1 cellular context compared by ENCODE assay signal in genomic region chr11:67197606-67198005, GRCh38.
TF ChIP-seq lines count a peak whose summit lies in the region.

No MANE protein-coding gene starts in this region.

TF ChIP-seq in IMR-90, 13 proteins besides CTCF, POLR2A, EP300 and RAD21 (continued from another document):
- TF ChIP-seq, protein P1, sequence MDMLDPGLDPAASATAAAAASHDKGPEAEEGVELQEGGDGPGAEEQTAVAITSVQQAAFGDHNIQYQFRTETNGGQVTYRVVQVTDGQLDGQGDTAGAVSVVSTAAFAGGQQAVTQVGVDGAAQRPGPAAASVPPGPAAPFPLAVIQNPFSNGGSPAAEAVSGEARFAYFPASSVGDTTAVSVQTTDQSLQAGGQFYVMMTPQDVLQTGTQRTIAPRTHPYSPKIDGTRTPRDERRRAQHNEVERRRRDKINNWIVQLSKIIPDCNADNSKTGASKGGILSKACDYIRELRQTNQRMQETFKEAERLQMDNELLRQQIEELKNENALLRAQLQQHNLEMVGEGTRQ (IDR thresholded peaks at IDR 0.05; ENCODE audit: low read depth, low read length): no peak
- TF ChIP-seq CEBPB (IDR thresholded peaks at IDR 0.05; ENCODE audit: low read depth, low read length) (no peak), SMC3 (IDR thresholded peaks at IDR 0.05; ENCODE audit: low read depth, low read length) (no peak), BHLHE40 (IDR thresholded peaks at IDR 0.05; ENCODE audit: low read depth, low read length) (no peak), MAZ (IDR thresholded peaks at IDR 0.05; ENCODE audit: borderline replicate concordance, low read depth, low read length) (no peak), FOS (IDR thresholded peaks at IDR 0.05; ENCODE audit: low read depth, low read length) (no peak), RCOR1 (IDR thresholded peaks at IDR 0.05; ENCODE audit: insufficient replicate concordance, low read length) (no peak), NFE2L2 (IDR thresholded peaks at IDR 0.05; ENCODE audit: low read depth, low read length) (no peak)
- TF ChIP-seq, protein P2, sequence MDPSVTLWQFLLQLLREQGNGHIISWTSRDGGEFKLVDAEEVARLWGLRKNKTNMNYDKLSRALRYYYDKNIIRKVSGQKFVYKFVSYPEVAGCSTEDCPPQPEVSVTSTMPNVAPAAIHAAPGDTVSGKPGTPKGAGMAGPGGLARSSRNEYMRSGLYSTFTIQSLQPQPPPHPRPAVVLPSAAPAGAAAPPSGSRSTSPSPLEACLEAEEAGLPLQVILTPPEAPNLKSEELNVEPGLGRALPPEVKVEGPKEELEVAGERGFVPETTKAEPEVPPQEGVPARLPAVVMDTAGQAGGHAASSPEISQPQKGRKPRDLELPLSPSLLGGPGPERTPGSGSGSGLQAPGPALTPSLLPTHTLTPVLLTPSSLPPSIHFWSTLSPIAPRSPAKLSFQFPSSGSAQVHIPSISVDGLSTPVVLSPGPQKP (IDR thresholded peaks at IDR 0.05; ENCODE audit: borderline replicate concordance, low read depth, low read length): no peak
